ENCODE assay signal across 9 cellular contexts in genomic region chr14:25049127-25049558, GRCh38. TPM values are rescaled to one million over a fixed set of nuclear protein-coding genes. Genes with fewer than 3 reads are reported as not detected.
DNase-seq lines count a peak whose midpoint lies in the region; ATAC-seq and TF ChIP-seq lines count a peak whose summit lies in the region.
"Had no signal": no experiment of that assay in that cellular context is flagged by ENCODE, and none has a peak within 500 bp of the region (broad histone marks: within the 10 kb centered on the region; RNA-seq: fewer than 3 reads in every experiment).

No MANE protein-coding gene starts in this region.

- TF ChIP-seq CTCF in Calu3 (IDR thresholded peaks at IDR 0.05; ENCODE audit: unreplicated experiment) (no peak), ascending aorta (IDR thresholded peaks at IDR 0.05) (no peak), sigmoid colon (IDR thresholded peaks at IDR 0.05) (no peak)

- peak overlapping the region; percentile 68 to 75 for H3K4me3 ChIP-seq in ascending aorta
- H3K4me3 ChIP-seq in iPS DF 6.9 (ENCODE audit: low read length) = peak overlapping the region; percentile 54; the same call in 1 of the 2 replicates
- peak overlapping the region; percentile 72 to 84 (median 78) for H3K4me3 ChIP-seq in sigmoid colon

- DNase-seq in Calu3 = no peak
- no peak for DNase-seq in ascending aorta (ENCODE audit: low spot score in 2 of 2)
- no peak for DNase-seq in iPS DF 6.9 (ENCODE audit: low read depth, low spot score)
- peak; percentile 72 for DNase-seq in sigmoid colon
- no peak for DNase-seq in GF-D8 (lab: John Stamatoyannopoulos, UW)
- DNase-seq in NCI-H1436 treated with DMSO at 0.1 percent for 48 hours (lab: John Stamatoyannopoulos, UW) = no peak
- DNase-seq: WERI-Rb-1 had no signal

- no CpG with 5 or more reads among the region's 34 CpGs for WGBS in iPS DF 6.9 (ENCODE audit: insufficient coverage, insufficient read length)
- 2 to 4% methylated on average over 34 of the region's 34 CpGs for WGBS in sigmoid colon, 2 donors

- H3K9me3 Mint-ChIP-seq in Calu3 (ENCODE audit: low read depth, unreplicated experiment) = no peaks in the 10 kb centered on the region

- no peaks in the 10 kb centered on the region for H3K27me3 Mint-ChIP-seq in Calu3 (ENCODE audit: unreplicated experiment)

- TF ChIP-seq EP300 in sigmoid colon (IDR thresholded peaks at IDR 0.05) = no peak

- H3K4me1 ChIP-seq in ascending aorta (peaks cover 0 to 3% of the 10 kb centered on the region in 2 donors), iPS DF 6.9 (ENCODE audit: control insufficient read depth, insufficient read depth, low read length) (peaks cover 3% of the 10 kb centered on the region; the same call in 1 of the 2 replicates), sigmoid colon (peaks cover 0 to 37% (median 14%) of the 10 kb centered on the region in 4 donors)

- CTCF ChIA-PET in Calu3 (lab: Charles Lee) = interaction anchor here (1.6 kb wide), 1 partner anchor 83 kb away, joined by 3 read pairs; no protein-coding TSS in a partner anchor

- ATAC-seq in GM19395 (IDR thresholded peaks at IDR 0.05; ENCODE audit: unreplicated experiment) (no peak), GM21786 (IDR thresholded peaks at IDR 0.05; ENCODE audit: unreplicated experiment) (no peak)

- H3K27ac Mint-ChIP-seq in Calu3 (ENCODE audit: unreplicated experiment) = no peak overlapping the region

- intact Hi-C loops in Calu3 (cut with micrococcal nuclease; ENCODE audit: unreplicated experiment) (no loop called here), ascending aorta (cut with DNase I) (no loop called here), sigmoid colon (cut with DNase I) (loop anchor here (2.0 to 10.0 kb wide), 2 partner anchors 94 to 242 kb away; no protein-coding TSS in a partner anchor)

- no peak overlapping the region for H3K27ac ChIP-seq in ascending aorta
- H3K27ac ChIP-seq in iPS DF 6.9 (ENCODE audit: low read length) = no peak overlapping the region
- H3K27ac ChIP-seq in sigmoid colon = peak overlapping the region; percentile 80 to 93 (median 86)
- H3K27ac ChIP-seq: WERI-Rb-1 had no signal

- H3K4me1 Mint-ChIP-seq in Calu3 (ENCODE audit: low read depth, unreplicated experiment) = peaks cover 8% of the 10 kb centered on the region

- no peaks in the 10 kb centered on the region for H3K36me3 ChIP-seq in ascending aorta
- no peaks in the 10 kb centered on the region; the same call in 1 of the 2 replicates for H3K36me3 ChIP-seq in iPS DF 6.9 (ENCODE audit: control insufficient read depth, insufficient read depth, low read length)
- H3K36me3 ChIP-seq in sigmoid colon = no peaks in the 10 kb centered on the region
- H3K36me3 ChIP-seq: WERI-Rb-1 had no signal

- peaks cover 21% of the 10 kb centered on the region for H3K36me3 Mint-ChIP-seq in Calu3 (ENCODE audit: insufficient read depth, unreplicated experiment)

- no TSS peak for BruUV-seq in Calu3 (replicated peaks; lab: Mats Ljungman, UMichigan)

- H3K9me3 ChIP-seq in ascending aorta = no peaks in the 10 kb centered on the region
- H3K9me3 ChIP-seq in iPS DF 6.9 (ENCODE audit: control insufficient read depth, insufficient read depth, low read length) = no peaks in the 10 kb centered on the region
- H3K9me3 ChIP-seq in sigmoid colon = no peaks in the 10 kb centered on the region

- no peak for TF ChIP-seq POLR2A in sigmoid colon (IDR thresholded peaks at IDR 0.05)

- H3K4me3 Mint-ChIP-seq in Calu3 (ENCODE audit: low read depth, unreplicated experiment) = peak overlapping the region; percentile 75

- no peaks in the 10 kb centered on the region for H3K27me3 ChIP-seq in ascending aorta
- peaks cover 26% of the 10 kb centered on the region for H3K27me3 ChIP-seq in iPS DF 6.9 (ENCODE audit: control insufficient read depth, insufficient read depth, low read length)
- no peaks in the 10 kb centered on the region for H3K27me3 ChIP-seq in sigmoid colon

RNA-seq across cellular contexts. Expression of gene STXBP6, which starts 0.8 kb away (rescaled TPM):
- 6.4 and 7.9 TPM in 2 replicates for total RNA-seq in Calu3 (2022)
- 0.21 TPM for total RNA-seq in ascending aorta
- 10 to 100 TPM in 3 of 4 donors, 1 to 10 TPM in 1; 7.1 to 16.1 (median 14.8) TPM for total RNA-seq in sigmoid colon
- 10 to 100 TPM; 12.6 to 32.8 (median 13.8) TPM for polyA plus RNA-seq in sigmoid colon

Comparison
In these comparisons a context has a peak if more than half of its experiments do, and no peak if none do; other contexts are left out.
1. H3K27ac ChIP-seq: peak in sigmoid colon (4 of 4); none in ascending aorta (0 of 2) and iPS DF 6.9 (single experiment).
2. Peak in every context shown above with its lines, with median percentiles within 50 percentile points of each other: H3K4me3 ChIP-seq.